ENCODE assay signal across 1 cellular context in the genomic region with DNA sequence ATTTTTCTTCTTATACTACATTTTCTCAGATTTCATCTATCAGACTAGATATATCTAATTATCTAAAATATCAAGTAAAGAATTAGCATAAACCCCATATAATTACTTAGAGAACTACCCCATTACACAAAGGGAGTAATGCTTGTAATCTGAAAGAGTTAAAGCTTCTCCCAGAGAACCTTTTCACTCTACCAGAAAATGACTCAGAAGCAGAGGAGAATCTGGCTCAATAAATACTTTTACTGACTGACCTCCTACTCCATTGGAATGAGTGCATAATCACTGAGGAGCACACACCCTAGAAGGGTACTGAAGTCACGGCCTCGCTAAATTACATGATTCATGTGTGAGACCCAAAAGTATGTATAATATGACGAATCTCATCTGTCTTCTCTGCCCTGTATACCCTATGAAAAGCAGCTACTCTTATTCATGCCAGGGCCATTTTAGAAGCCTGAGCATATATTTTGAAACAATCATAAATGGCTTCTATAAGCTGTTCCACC.
TF ChIP-seq lines count a peak whose summit lies in the region.

No MANE protein-coding gene starts in this region.

TF ChIP-seq in GM23338, 12 proteins besides CTCF, POLR2A, EP300 and RAD21 (continued from another document):
- TF ChIP-seq, protein P1, sequence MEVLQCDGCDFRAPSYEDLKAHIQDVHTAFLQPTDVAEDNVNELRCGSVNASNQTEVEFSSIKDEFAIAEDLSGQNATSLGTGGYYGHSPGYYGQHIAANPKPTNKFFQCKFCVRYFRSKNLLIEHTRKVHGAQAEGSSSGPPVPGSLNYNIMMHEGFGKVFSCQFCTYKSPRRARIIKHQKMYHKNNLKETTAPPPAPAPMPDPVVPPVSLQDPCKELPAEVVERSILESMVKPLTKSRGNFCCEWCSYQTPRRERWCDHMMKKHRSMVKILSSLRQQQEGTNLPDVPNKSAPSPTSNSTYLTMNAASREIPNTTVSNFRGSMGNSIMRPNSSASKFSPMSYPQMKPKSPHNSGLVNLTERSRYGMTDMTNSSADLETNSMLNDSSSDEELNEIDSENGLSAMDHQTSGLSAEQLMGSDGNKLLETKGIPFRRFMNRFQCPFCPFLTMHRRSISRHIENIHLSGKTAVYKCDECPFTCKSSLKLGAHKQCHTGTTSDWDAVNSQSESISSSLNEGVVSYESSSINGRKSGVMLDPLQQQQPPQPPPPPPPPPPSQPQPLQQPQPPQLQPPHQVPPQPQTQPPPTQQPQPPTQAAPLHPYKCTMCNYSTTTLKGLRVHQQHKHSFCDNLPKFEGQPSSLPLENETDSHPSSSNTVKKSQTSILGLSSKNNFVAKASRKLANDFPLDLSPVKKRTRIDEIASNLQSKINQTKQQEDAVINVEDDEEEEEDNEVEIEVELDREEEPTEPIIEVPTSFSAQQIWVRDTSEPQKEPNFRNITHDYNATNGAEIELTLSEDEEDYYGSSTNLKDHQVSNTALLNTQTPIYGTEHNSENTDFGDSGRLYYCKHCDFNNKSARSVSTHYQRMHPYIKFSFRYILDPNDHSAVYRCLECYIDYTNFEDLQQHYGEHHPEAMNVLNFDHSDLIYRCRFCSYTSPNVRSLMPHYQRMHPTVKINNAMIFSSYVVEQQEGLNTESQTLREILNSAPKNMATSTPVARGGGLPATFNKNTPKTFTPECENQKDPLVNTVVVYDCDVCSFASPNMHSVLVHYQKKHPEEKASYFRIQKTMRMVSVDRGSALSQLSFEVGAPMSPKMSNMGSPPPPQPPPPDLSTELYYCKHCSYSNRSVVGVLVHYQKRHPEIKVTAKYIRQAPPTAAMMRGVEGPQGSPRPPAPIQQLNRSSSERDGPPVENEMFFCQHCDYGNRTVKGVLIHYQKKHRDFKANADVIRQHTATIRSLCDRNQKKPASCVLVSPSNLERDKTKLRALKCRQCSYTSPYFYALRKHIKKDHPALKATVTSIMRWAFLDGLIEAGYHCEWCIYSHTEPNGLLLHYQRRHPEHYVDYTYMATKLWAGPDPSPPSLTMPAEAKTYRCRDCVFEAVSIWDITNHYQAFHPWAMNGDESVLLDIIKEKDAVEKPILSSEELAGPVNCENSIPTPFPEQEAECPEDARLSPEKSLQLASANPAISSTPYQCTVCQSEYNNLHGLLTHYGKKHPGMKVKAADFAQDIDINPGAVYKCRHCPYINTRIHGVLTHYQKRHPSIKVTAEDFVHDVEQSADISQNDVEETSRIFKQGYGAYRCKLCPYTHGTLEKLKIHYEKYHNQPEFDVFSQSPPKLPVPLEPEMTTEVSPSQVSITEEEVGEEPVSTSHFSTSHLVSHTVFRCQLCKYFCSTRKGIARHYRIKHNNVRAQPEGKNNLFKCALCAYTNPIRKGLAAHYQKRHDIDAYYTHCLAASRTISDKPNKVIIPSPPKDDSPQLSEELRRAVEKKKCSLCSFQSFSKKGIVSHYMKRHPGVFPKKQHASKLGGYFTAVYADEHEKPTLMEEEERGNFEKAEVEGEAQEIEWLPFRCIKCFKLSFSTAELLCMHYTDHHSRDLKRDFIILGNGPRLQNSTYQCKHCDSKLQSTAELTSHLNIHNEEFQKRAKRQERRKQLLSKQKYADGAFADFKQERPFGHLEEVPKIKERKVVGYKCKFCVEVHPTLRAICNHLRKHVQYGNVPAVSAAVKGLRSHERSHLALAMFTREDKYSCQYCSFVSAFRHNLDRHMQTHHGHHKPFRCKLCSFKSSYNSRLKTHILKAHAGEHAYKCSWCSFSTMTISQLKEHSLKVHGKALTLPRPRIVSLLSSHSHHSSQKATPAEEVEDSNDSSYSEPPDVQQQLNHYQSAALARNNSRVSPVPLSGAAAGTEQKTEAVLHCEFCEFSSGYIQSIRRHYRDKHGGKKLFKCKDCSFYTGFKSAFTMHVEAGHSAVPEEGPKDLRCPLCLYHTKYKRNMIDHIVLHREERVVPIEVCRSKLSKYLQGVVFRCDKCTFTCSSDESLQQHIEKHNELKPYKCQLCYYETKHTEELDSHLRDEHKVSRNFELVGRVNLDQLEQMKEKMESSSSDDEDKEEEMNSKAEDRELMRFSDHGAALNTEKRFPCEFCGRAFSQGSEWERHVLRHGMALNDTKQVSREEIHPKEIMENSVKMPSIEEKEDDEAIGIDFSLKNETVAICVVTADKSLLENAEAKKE (CRISPR knock-in tag; IDR thresholded peaks at IDR 0.05), result no peak
- TF ChIP-seq NANOG (IDR thresholded peaks at IDR 0.05; ENCODE audit: borderline replicate concordance), result no peak
- TF ChIP-seq, protein P2, sequence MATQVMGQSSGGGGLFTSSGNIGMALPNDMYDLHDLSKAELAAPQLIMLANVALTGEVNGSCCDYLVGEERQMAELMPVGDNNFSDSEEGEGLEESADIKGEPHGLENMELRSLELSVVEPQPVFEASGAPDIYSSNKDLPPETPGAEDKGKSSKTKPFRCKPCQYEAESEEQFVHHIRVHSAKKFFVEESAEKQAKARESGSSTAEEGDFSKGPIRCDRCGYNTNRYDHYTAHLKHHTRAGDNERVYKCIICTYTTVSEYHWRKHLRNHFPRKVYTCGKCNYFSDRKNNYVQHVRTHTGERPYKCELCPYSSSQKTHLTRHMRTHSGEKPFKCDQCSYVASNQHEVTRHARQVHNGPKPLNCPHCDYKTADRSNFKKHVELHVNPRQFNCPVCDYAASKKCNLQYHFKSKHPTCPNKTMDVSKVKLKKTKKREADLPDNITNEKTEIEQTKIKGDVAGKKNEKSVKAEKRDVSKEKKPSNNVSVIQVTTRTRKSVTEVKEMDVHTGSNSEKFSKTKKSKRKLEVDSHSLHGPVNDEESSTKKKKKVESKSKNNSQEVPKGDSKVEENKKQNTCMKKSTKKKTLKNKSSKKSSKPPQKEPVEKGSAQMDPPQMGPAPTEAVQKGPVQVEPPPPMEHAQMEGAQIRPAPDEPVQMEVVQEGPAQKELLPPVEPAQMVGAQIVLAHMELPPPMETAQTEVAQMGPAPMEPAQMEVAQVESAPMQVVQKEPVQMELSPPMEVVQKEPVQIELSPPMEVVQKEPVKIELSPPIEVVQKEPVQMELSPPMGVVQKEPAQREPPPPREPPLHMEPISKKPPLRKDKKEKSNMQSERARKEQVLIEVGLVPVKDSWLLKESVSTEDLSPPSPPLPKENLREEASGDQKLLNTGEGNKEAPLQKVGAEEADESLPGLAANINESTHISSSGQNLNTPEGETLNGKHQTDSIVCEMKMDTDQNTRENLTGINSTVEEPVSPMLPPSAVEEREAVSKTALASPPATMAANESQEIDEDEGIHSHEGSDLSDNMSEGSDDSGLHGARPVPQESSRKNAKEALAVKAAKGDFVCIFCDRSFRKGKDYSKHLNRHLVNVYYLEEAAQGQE (IDR thresholded peaks at IDR 0.05; ENCODE audit: unreplicated experiment), result no peak
- TF ChIP-seq ZNF114 (CRISPR knock-in tag; IDR thresholded peaks at IDR 0.05), result no peak
- TF ChIP-seq EZH2 (IDR thresholded peaks at IDR 0.05; ENCODE audit: low read depth, unreplicated experiment), result no peak
- no peak for TF ChIP-seq STAT1 (IDR thresholded peaks at IDR 0.05; ENCODE audit: unreplicated experiment)
- TF ChIP-seq POLR2AphosphoS5 (IDR thresholded peaks at IDR 0.05; ENCODE audit: low read depth), result no peak
TF ChIP-seq in GM23338: peak in this region for 0.
